21 cellular contexts compared by ENCODE assay signal in the genomic region with DNA sequence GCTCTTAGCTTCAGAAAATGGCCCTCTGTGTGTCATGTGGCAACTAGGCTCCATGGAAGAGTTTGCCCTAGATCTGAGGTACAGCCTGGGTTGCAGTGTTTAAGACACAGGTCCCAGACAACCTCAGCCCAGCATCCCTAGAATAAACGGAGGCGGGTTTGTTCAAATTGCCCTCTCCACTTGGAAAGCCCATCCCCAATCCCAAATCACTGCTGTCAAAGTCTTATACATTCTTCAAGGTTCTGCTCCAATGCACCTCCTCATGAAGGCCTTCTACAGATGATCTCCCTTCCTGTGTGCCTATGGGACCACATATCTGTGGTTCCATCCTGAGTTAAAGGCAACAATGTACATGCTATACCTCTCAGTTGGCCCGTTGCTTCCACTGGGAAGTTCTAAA.
"Had no signal": no experiment of that assay in that cellular context is flagged by ENCODE, and none has a peak within 500 bp of the region (broad histone marks: within the 10 kb centered on the region; RNA-seq: fewer than 3 reads in every experiment).

No MANE protein-coding gene starts in this region.

- H3K36me3 ChIP-seq: esophagus squamous epithelium, heart right ventricle, suprapubic skin, tibial artery had no signal

- H3K4me1 Mint-ChIP-seq: activated CD4-positive, alpha-beta T cell treated with anti-CD3 and anti-CD28 coated beads for 36 hours; activated naive CD4-positive, alpha-beta T cell treated with anti-CD3 and anti-CD28 coated beads, Interleukin-2, amount 50 U/mL, for 24 hours had no signal

- H3K9me3 ChIP-seq: esophagus squamous epithelium, heart right ventricle, mucosa of descending colon, suprapubic skin, tibial artery had no signal

- H3K4me3 Mint-ChIP-seq: activated B cell treated with CpG ODN at 0.5 μM for 24 hours; activated CD4-positive, alpha-beta T cell treated with anti-CD3 and anti-CD28 coated beads for 36 hours; activated naive CD4-positive, alpha-beta T cell treated with anti-CD3 and anti-CD28 coated beads, Interleukin-2, amount 50 U/mL, for 24 hours; activated naive CD8-positive, alpha-beta T cell treated with anti-CD3 and anti-CD28 coated beads, Interleukin-2, amount 50 U/mL, for 24 hours; T-helper 2 cell treated with Interferon-gamma antibody and Interleukin-4, amounts not matched to agents 5 μg/mL and 100 μg/mL, for 36 hours had no signal

- H3K27me3 ChIP-seq: heart right ventricle, suprapubic skin, tibial artery had no signal

- H3K4me1 ChIP-seq: esophagus squamous epithelium, parathyroid adenoma, suprapubic skin, tibial artery had no signal

- ATAC-seq: activated CD4-positive, alpha-beta T cell treated with anti-CD3 and anti-CD28 coated beads for 36 hours; activated naive CD8-positive, alpha-beta T cell treated with anti-CD3 and anti-CD28 coated beads, Interleukin-2, amount 50 U/mL, for 24 hours; heart right ventricle; left ventricle myocardium superior; mucosa of descending colon; right cardiac atrium had no signal

- H3K36me3 Mint-ChIP-seq: activated naive CD4-positive, alpha-beta T cell treated with anti-CD3 and anti-CD28 coated beads, Interleukin-2, amount 50 U/mL, for 24 hours had no signal

- H3K27me3 Mint-ChIP-seq: activated CD4-positive, alpha-beta T cell treated with anti-CD3 and anti-CD28 coated beads for 36 hours had no signal

- H3K9me3 Mint-ChIP-seq: activated B cell treated with CpG ODN at 0.5 μM for 24 hours; activated naive CD4-positive, alpha-beta T cell treated with anti-CD3 and anti-CD28 coated beads, Interleukin-2, amount 50 U/mL, for 24 hours; activated naive CD8-positive, alpha-beta T cell treated with anti-CD3 and anti-CD28 coated beads, Interleukin-2, amount 50 U/mL, for 24 hours; activated T-helper 2 cell treated with anti-CD3 and anti-CD28 coated beads, Interferon-gamma antibody, Interleukin-2, Interleukin-4, amounts not matched to agents 10 μg/mL and 5 μg/mL and 100 μg/mL, durations not matched to agents 14 hours and 24 hours and 36 hours; T-helper 2 cell treated with Interferon-gamma antibody and Interleukin-4, amounts not matched to agents 5 μg/mL and 100 μg/mL, for 36 hours had no signal

- H3K27ac ChIP-seq: esophagus squamous epithelium, heart right ventricle, parathyroid adenoma, suprapubic skin, tibial artery had no signal

- H2AFZ ChIP-seq: parathyroid adenoma had no signal

- H3K27ac Mint-ChIP-seq: activated B cell treated with CpG ODN at 0.5 μM for 24 hours; activated CD4-positive, alpha-beta T cell treated with anti-CD3 and anti-CD28 coated beads for 36 hours; activated naive CD4-positive, alpha-beta T cell treated with anti-CD3 and anti-CD28 coated beads, Interleukin-2, amount 50 U/mL, for 24 hours; activated naive CD8-positive, alpha-beta T cell treated with anti-CD3 and anti-CD28 coated beads, Interleukin-2, amount 50 U/mL, for 24 hours; activated T-helper 2 cell treated with anti-CD3 and anti-CD28 coated beads, Interferon-gamma antibody, Interleukin-2, Interleukin-4, amounts not matched to agents 10 μg/mL and 5 μg/mL and 100 μg/mL, durations not matched to agents 14 hours and 24 hours and 36 hours; T-helper 2 cell treated with Interferon-gamma antibody and Interleukin-4, amounts not matched to agents 5 μg/mL and 100 μg/mL, for 36 hours had no signal

- DNase-seq: activated B cell treated with CpG ODN at 0.5 μM for 24 hours; activated CD4-positive, alpha-beta T cell treated with anti-CD3 and anti-CD28 coated beads for 36 hours; activated naive CD8-positive, alpha-beta T cell treated with anti-CD3 and anti-CD28 coated beads, Interleukin-2, amount 50 U/mL, for 24 hours; amygdala; central memory CD4-positive, alpha-beta T cell; esophagus squamous epithelium; foreskin melanocyte; heart right ventricle; kidney glomerular epithelial cell; left ventricle myocardium superior; mucosa of descending colon; right cardiac atrium; stimulated activated CD4-positive, alpha-beta T cell treated with anti-CD3 and anti-CD28 coated beads, Interleukin-15, amount 100 ng/mL, for 24 hours; stimulated activated naive CD4-positive, alpha-beta T cell; T-helper 1 cell; tibial artery had no signal

- H3K9ac ChIP-seq: parathyroid adenoma had no signal

- H3K4me3 ChIP-seq: esophagus squamous epithelium, heart right ventricle, mucosa of descending colon, suprapubic skin, tibial artery had no signal
